In the genomic region with DNA sequence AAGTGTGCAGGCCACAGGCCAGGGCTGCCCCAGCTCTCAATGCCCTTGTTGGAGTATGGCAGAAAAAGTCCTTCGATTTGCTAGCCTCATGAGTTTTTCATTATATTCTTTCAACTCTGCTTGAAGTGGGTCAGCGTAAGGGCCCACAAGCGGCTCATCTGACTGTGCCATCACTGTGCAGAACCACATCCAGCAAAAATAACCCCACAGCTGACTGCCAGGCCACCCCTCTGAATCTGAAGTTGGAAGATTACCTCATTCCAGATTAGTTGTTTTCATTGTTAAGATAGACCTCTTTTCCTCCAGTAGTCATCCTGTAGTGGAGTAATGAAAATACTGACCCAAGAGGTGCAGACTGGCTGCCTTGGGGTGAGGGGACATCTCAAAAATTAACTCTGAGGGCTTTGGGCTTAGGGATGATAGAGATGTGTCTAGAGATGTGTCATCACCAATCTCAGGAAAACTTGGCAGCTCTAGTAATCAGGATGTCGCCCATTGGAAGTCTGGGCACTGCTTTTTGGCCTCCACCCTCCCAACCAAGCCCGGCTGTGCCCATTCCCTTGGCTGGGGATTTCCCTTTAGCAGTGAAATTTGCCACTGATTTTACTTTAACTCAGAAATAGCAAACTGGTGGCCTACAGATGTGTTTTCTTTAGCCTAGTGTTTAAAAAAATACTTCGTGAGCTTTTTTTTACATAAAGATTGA, we compare ENCODE assay signal across 24 cellular contexts.
"Had no signal": no experiment of that assay in that cellular context is flagged by ENCODE, and none has a peak within 500 bp of the region (broad histone marks: within the 10 kb centered on the region; RNA-seq: fewer than 3 reads in every experiment).

No MANE protein-coding gene starts in this region.

- H3K9me3 ChIP-seq: adrenal gland, body of pancreas had no signal

- H3K36me3 ChIP-seq: adrenal gland had no signal

- H3K4me3 ChIP-seq: adrenal gland, body of pancreas, dorsolateral prefrontal cortex, lung had no signal

- H3K4me1 ChIP-seq: adrenal gland, body of pancreas had no signal

- DNase-seq: activated CD4-positive, alpha-beta T cell treated with anti-CD3 and anti-CD28 coated beads, Interleukin-2, amount 10 ng/mL, durations not matched to agents 7 days and 5 days; activated CD8-positive, alpha-beta memory T cell treated with anti-CD3 and anti-CD28 coated beads, Interleukin-2, amount 50 U/mL, for 4 hours; activated CD8-positive, alpha-beta T cell treated with anti-CD3 and anti-CD28 coated beads, Interleukin-2, amount 10 ng/mL, durations not matched to agents 7 days and 5 days; activated effector memory CD4-positive, alpha-beta T cell treated with anti-CD3 and anti-CD28 coated beads, Interleukin-2, amount 50 U/mL, for 16 hours; activated naive CD4-positive, alpha-beta T cell treated with anti-CD3 and anti-CD28 coated beads, Interleukin-2, amount 50 U/mL, for 16 hours; activated T-cell treated with anti-CD3 and anti-CD28 coated beads, Interleukin-2, amount 50 U/mL, for 72 hours; body of pancreas; caudate nucleus; dorsolateral prefrontal cortex; immature natural killer cell; left colon; small intestine; stimulated activated CD4-positive, alpha-beta T cell treated with anti-CD3 and anti-CD28 coated beads, Interleukin-15, amount 100 ng/mL, for 24 hours; stimulated activated CD4-positive, alpha-beta T cell treated with anti-CD3 and anti-CD28 coated beads, Interleukin-2, amount 100 ng/mL, for 48 hours; T-helper 1 cell; T1000; trophoblast cell had no signal

- H3K27me3 Mint-ChIP-seq: activated CD4-positive, alpha-beta T cell treated with anti-CD3 and anti-CD28 coated beads, Interleukin-2, amount 10 ng/mL, durations not matched to agents 7 days and 5 days; progenitor cell of endocrine pancreas; stimulated activated naive CD8-positive, alpha-beta T cell treated with anti-CD3 and anti-CD28 coated beads, Interleukin-15, Interleukin-2, amounts not matched to agents 100 ng/mL and 50 ng/mL, for 24 hours had no signal

- H3K27me3 ChIP-seq: adrenal gland, body of pancreas, dorsolateral prefrontal cortex had no signal

- ATAC-seq: activated CD8-positive, alpha-beta T cell treated with anti-CD3 and anti-CD28 coated beads, Interleukin-2, amount 10 ng/mL, durations not matched to agents 7 days and 5 days; activated T-cell treated with anti-CD3 and anti-CD28 coated beads, Interleukin-2, amount 50 U/mL, for 72 hours; body of pancreas; SK-N-SH treated with all-trans-retinoic acid at 6 μM for 48 hours had no signal

- H3K4me1 Mint-ChIP-seq: immature natural killer cell had no signal

- H3K4me3 Mint-ChIP-seq: activated CD4-positive, alpha-beta T cell treated with anti-CD3 and anti-CD28 coated beads, Interleukin-2, amount 10 ng/mL, durations not matched to agents 7 days and 5 days; activated CD8-positive, alpha-beta T cell treated with anti-CD3 and anti-CD28 coated beads, Interleukin-2, amount 10 ng/mL, durations not matched to agents 7 days and 5 days; activated T-cell treated with anti-CD3 and anti-CD28 coated beads, Interleukin-2, amount 50 U/mL, for 72 hours; immature natural killer cell; nephron; stimulated activated naive CD8-positive, alpha-beta T cell treated with anti-CD3 and anti-CD28 coated beads, Interleukin-15, Interleukin-2, amounts not matched to agents 100 ng/mL and 50 ng/mL, for 24 hours had no signal

- H3K27ac ChIP-seq: adrenal gland, body of pancreas, epithelial cell of prostate had no signal

- H3K27ac Mint-ChIP-seq: activated CD4-positive, alpha-beta T cell treated with anti-CD3 and anti-CD28 coated beads, Interleukin-2, amount 10 ng/mL, durations not matched to agents 7 days and 5 days; activated CD8-positive, alpha-beta T cell treated with anti-CD3 and anti-CD28 coated beads, Interleukin-2, amount 10 ng/mL, durations not matched to agents 7 days and 5 days; activated T-cell treated with anti-CD3 and anti-CD28 coated beads, Interleukin-2, amount 50 U/mL, for 72 hours; stimulated activated naive CD8-positive, alpha-beta T cell treated with anti-CD3 and anti-CD28 coated beads, Interleukin-15, Interleukin-2, amounts not matched to agents 100 ng/mL and 50 ng/mL, for 24 hours had no signal
